Comparison of ENCODE assay signal across 8 cellular contexts in genomic region chr2:184597996-184598312, GRCh38. TPM values are rescaled to one million over a fixed set of nuclear protein-coding genes. Genes with fewer than 3 reads are reported as not detected.
A peak's percentile ranks its signal among the peaks of the same experiment; 100 is the strongest.
DNase-seq lines count a peak whose midpoint lies in the region; ATAC-seq and TF ChIP-seq lines count a peak whose summit lies in the region.

No MANE protein-coding gene starts in this region.

- no peak for ATAC-seq in HG03457 (IDR thresholded peaks at IDR 0.05; ENCODE audit: unreplicated experiment)

- no peak overlapping the region for H3K27ac Mint-ChIP-seq in endothelial cell (ENCODE audit: unreplicated experiment)

- no peaks in the 10 kb centered on the region for H3K9me3 Mint-ChIP-seq in endothelial cell (ENCODE audit: unreplicated experiment)

- H3K4me1 Mint-ChIP-seq in endothelial cell (ENCODE audit: unreplicated experiment), result peaks cover 14% of the 10 kb centered on the region

- H3K79me2 ChIP-seq in KMS-11 (ENCODE audit: insufficient read depth, low read depth) (peaks cover 43% of the 10 kb centered on the region), parathyroid adenoma (no peaks in the 10 kb centered on the region)

- DNase-seq in GM06990 (ENCODE audit: extremely low read depth, insufficient read length) (no peak), endothelial cell (ENCODE audit: low spot score) (no peak), NCI-H128 (lab: John Stamatoyannopoulos, UW; ENCODE audit: unreplicated experiment) (no peak), SIG-M5 treated with dmso at 0.1 percent for 504 hours (lab: John Stamatoyannopoulos, UW; ENCODE audit: unreplicated experiment) (no peak), HEK293T (ENCODE audit: extremely low spot score) (no peak)

- CTCF ChIA-PET in HEK293T (lab: Yijun Ruan, JAX), result no interaction called here

- H3K4me3 Mint-ChIP-seq in endothelial cell (ENCODE audit: unreplicated experiment), result peak overlapping the region; percentile 89

- peak overlapping the region; percentile 90 for H3K27ac ChIP-seq in KMS-11
- H3K27ac ChIP-seq in parathyroid adenoma, result no peak overlapping the region

- no peaks in the 10 kb centered on the region for H3K36me3 Mint-ChIP-seq in endothelial cell (ENCODE audit: low read depth, unreplicated experiment)

- POLR2A ChIA-PET in HEK293T (lab: Yijun Ruan, JAX), result no interaction called here

- H3K4me1 ChIP-seq in KMS-11 (ENCODE audit: low read depth, poor library complexity, severe bottlenecking) (peaks cover 32% of the 10 kb centered on the region), parathyroid adenoma (no peaks in the 10 kb centered on the region)

- peak overlapping the region; percentile 85 for H2AFZ ChIP-seq in KMS-11 (ENCODE audit: low read depth)
- peak overlapping the region; percentile 44 for H2AFZ ChIP-seq in parathyroid adenoma

- peak overlapping the region; percentile 86 for H3K4me2 ChIP-seq in KMS-11
- peak overlapping the region; percentile 73 for H3K4me2 ChIP-seq in parathyroid adenoma (ENCODE audit: low read length)

- peaks cover 9% of the 10 kb centered on the region for H3K27me3 Mint-ChIP-seq in endothelial cell (ENCODE audit: unreplicated experiment)

- peak overlapping the region; percentile 72 for H3K4me3 ChIP-seq in GM06990 (replicated peaks; ENCODE audit: low read depth, low read length)
- H3K4me3 ChIP-seq in KMS-11 (IDR thresholded peaks at IDR 0.05; ENCODE audit: insufficient read depth, low read depth, low read length), result peak overlapping the region; percentile 84
- H3K4me3 ChIP-seq in parathyroid adenoma (ENCODE audit: low read depth, low read length), result peak overlapping the region; percentile 32

- no peaks in the 10 kb centered on the region for H3K36me3 ChIP-seq in GM06990 (ENCODE audit: control insufficient read depth, insufficient read depth, low read length)
- no peaks in the 10 kb centered on the region for H3K36me3 ChIP-seq in KMS-11 (ENCODE audit: insufficient read depth)
- H3K36me3 ChIP-seq in parathyroid adenoma (ENCODE audit: control insufficient read depth, insufficient read depth, low read length), result no peaks in the 10 kb centered on the region

- H4K20me1 ChIP-seq in KMS-11 (ENCODE audit: insufficient read depth), result no peaks in the 10 kb centered on the region; the same call in 1 of the 2 replicates

- H3K9ac ChIP-seq in KMS-11, result peak overlapping the region; percentile 94
- no peak overlapping the region for H3K9ac ChIP-seq in parathyroid adenoma

- H3K9me3 ChIP-seq in parathyroid adenoma (ENCODE audit: control insufficient read depth, low read length), result no peaks in the 10 kb centered on the region

- H3K27me3 ChIP-seq in GM06990 (replicated peaks; ENCODE audit: control insufficient read depth, insufficient read depth, low read length), result no peaks in the 10 kb centered on the region
- H3K27me3 ChIP-seq in KMS-11 (ENCODE audit: insufficient read depth, low read depth), result no peaks in the 10 kb centered on the region
- H3K27me3 ChIP-seq in parathyroid adenoma (ENCODE audit: control insufficient read depth, insufficient read depth, low read length), result peaks cover 7% of the 10 kb centered on the region

- TF ChIP-seq CTCF in GM06990 (IDR thresholded peaks at IDR 0.05; ENCODE audit: insufficient read depth, low read length, poor library complexity, severe bottlenecking) (no peak), KMS-11 (conservative IDR thresholded peaks at IDR 0.05; ENCODE audit: low read depth, low read length) (no peak), endothelial cell (IDR thresholded peaks at IDR 0.05; ENCODE audit: unreplicated experiment) (no peak), parathyroid adenoma (IDR thresholded peaks at IDR 0.05) (no peak)

TF ChIP-seq in HEK293T, 16 proteins besides CTCF, POLR2A, EP300 and RAD21:
- TF ChIP-seq NFRKB (IDR thresholded peaks at IDR 0.05) (no peak), TARDBP (IDR thresholded peaks at IDR 0.05) (no peak), ELF4 (IDR thresholded peaks at IDR 0.05) (no peak), SUZ12 (IDR thresholded peaks at IDR 0.05) (no peak), FOXK2 (IDR thresholded peaks at IDR 0.05) (no peak), FOXM1 (IDR thresholded peaks at IDR 0.05; ENCODE audit: borderline replicate concordance) (no peak), ARNT (IDR thresholded peaks at IDR 0.05) (no peak), PKNOX1 (IDR thresholded peaks at IDR 0.05) (no peak), ZNF384 (IDR thresholded peaks at IDR 0.05) (no peak), BHLHE40 (IDR thresholded peaks at IDR 0.05; ENCODE audit: borderline replicate concordance) (no peak), L3MBTL2 (conservative IDR thresholded peaks at IDR 0.05) (no peak), FOXA1 (IDR thresholded peaks at IDR 0.05) (no peak), HDGF (IDR thresholded peaks at IDR 0.05; ENCODE audit: borderline replicate concordance) (no peak), CTBP1 (IDR thresholded peaks at IDR 0.05; ENCODE audit: borderline replicate concordance) (no peak), LEF1 (IDR thresholded peaks at IDR 0.05; ENCODE audit: borderline replicate concordance) (no peak)

RNA-seq across cellular contexts. Expression of gene ZNF804A, which starts 0.4 kb away (rescaled TPM):
- total RNA-seq in endothelial cell (ENCODE audit: unreplicated experiment), result 2.2 TPM

Comparison
In these comparisons a context has a peak if more than half of its experiments do, and no peak if none do; other contexts are left out.
1. H3K4me3 ChIP-seq: peak in every context shown above with its lines; median percentile 84 in KMS-11; 72 in GM06990; 32 in parathyroid adenoma.